In genomic region chr1:11822091-11822490, GRCh38 we compare ENCODE assay signal across 25 cellular contexts. TPM values are rescaled to one million over a fixed set of nuclear protein-coding genes. Genes with fewer than 3 reads are reported as not detected.
DNase-seq lines count a peak whose midpoint lies in the region; ATAC-seq and TF ChIP-seq lines count a peak whose summit lies in the region.
"Had no signal": no experiment of that assay in that cellular context is flagged by ENCODE, and none has a peak within 500 bp of the region (broad histone marks: within the 10 kb centered on the region; RNA-seq: fewer than 3 reads in every experiment).

No MANE protein-coding gene starts in this region.

- H3K27ac ChIP-seq in RWPE2 (ENCODE audit: poor library complexity, severe bottlenecking) (peak overlapping the region; percentile 67), psoas muscle (peak overlapping the region; percentile 19)
- H3K27ac ChIP-seq: adrenal gland, pancreas, thyroid gland had no signal

- no peaks in the 10 kb centered on the region for H3K9me3 Mint-ChIP-seq in activated CD8-positive, alpha-beta T cell treated with anti-CD3 and anti-CD28 coated beads for 36 hours
- H3K9me3 Mint-ChIP-seq: natural killer cell treated with Interleukin-12 subunit alpha and Interleukin-12 subunit beta and Interleukin-15 and Interleukin-18, amount 100 ng/mL, for 72 hours had no signal

- TF ChIP-seq CTCF in RWPE2 (IDR thresholded peaks at IDR 0.05; ENCODE audit: poor library complexity, severe bottlenecking): no peak
- TF ChIP-seq CTCF in choroid plexus epithelial cell (conservative IDR thresholded peaks at IDR 0.05; ENCODE audit: low read depth, low read length): no peak
- TF ChIP-seq CTCF in psoas muscle (IDR thresholded peaks at IDR 0.05): no peak
- no peak for TF ChIP-seq CTCF in activated CD8-positive, alpha-beta T cell treated with anti-CD3 and anti-CD28 coated beads for 36 hours (IDR thresholded peaks at IDR 0.05)

- H3K36me3 ChIP-seq in RWPE2 (ENCODE audit: low read depth) (peaks cover 90% of the 10 kb centered on the region), psoas muscle (ENCODE audit: insufficient read depth in 1 of 2, low read depth in 1 of 2) (peaks cover 13 to 98% of the 10 kb centered on the region in 2 donors)

- H3K4me3 ChIP-seq in RWPE2 (ENCODE audit: severe bottlenecking) (no peak overlapping the region), choroid plexus epithelial cell (ENCODE audit: low read depth, low read length) (no peak overlapping the region), psoas muscle (no peak overlapping the region)
- H3K4me3 ChIP-seq: adrenal gland, pancreas, thyroid gland had no signal

- 87 to 92% (median 88%) methylated on average over 3 of the region's 3 CpGs for WGBS in psoas muscle, 3 donors

- H3K27ac Mint-ChIP-seq in activated CD8-positive, alpha-beta T cell treated with anti-CD3 and anti-CD28 coated beads for 36 hours: no peak overlapping the region
- H3K27ac Mint-ChIP-seq: natural killer cell treated with Interleukin-12 subunit alpha and Interleukin-12 subunit beta and Interleukin-15 and Interleukin-18, amount 100 ng/mL, for 72 hours had no signal

- intact Hi-C loops in psoas muscle (cut with DNase I): no loop called here
- intact Hi-C loops in activated CD8-positive, alpha-beta T cell treated with anti-CD3 and anti-CD28 coated beads for 36 hours (cut with micrococcal nuclease): no loop called here

- no peaks in the 10 kb centered on the region for H3K9me3 ChIP-seq in RWPE2 (ENCODE audit: severe bottlenecking)
- no peaks in the 10 kb centered on the region for H3K9me3 ChIP-seq in psoas muscle
- H3K9me3 ChIP-seq: adrenal gland, Caco-2, pancreas, thyroid gland had no signal

- no peaks in the 10 kb centered on the region for H3K4me1 Mint-ChIP-seq in activated CD8-positive, alpha-beta T cell treated with anti-CD3 and anti-CD28 coated beads for 36 hours (ENCODE audit: low read depth)

- peak; percentile 49 for DNase-seq in EH (ENCODE audit: low read depth)
- DNase-seq in RWPE2 (ENCODE audit: low spot score): no peak
- peak; percentile 82 for DNase-seq in choroid plexus epithelial cell (ENCODE audit: low read depth)
- no peak for DNase-seq in psoas muscle
- DNase-seq in NCI-H2227 treated with DMSO at 0.1 percent for 48 hours (lab: John Stamatoyannopoulos, UW): no peak
- DNase-seq in activated CD8-positive, alpha-beta T cell treated with anti-CD3 and anti-CD28 coated beads for 36 hours: no peak
- DNase-seq in kidney glomerular epithelial cell (lab: John Stamatoyannopoulos, UW): no peak
- DNase-seq: activated CD4-positive, alpha-beta T cell treated with anti-CD3 and anti-CD28 coated beads, Interleukin-2, amount 50 U/mL, for 1 hour; activated CD8-positive, alpha-beta memory T cell treated with anti-CD3 and anti-CD28 coated beads, Interleukin-2, amount 50 U/mL, for 4 hours; activated effector memory CD4-positive, alpha-beta T cell treated with anti-CD3 and anti-CD28 coated beads, Interleukin-2, amount 50 U/mL, for 16 hours; adrenal gland; Caco-2; caudate nucleus; DND-41; erythroblast; NCI-H1436; pancreas; SHP77; stimulated activated CD4-positive, alpha-beta T cell treated with anti-CD3 and anti-CD28 coated beads, Interleukin-2, amount 100 ng/mL, for 24 hours; stimulated activated naive CD8-positive, alpha-beta T cell treated with anti-CD3 and anti-CD28 coated beads, Interleukin-15, Interleukin-2, amounts not matched to agents 100 U/mL and 50 U/mL, for 24 hours; thyroid gland had no signal

- POLR2A ChIA-PET in activated CD8-positive, alpha-beta T cell treated with anti-CD3 and anti-CD28 coated beads for 36 hours (lab: Charles Lee): interaction anchor here (1.1 to 2.1 kb wide), 2 partner anchors 86 to 88 kb away, joined by 3 to 9 read pairs; no protein-coding TSS in a partner anchor

- H3K27me3 ChIP-seq in RWPE2 (ENCODE audit: insufficient read depth, poor library complexity, severe bottlenecking) (no peaks in the 10 kb centered on the region), psoas muscle (ENCODE audit: insufficient read depth in 3 of 3, low read length in 2 of 3) (no peaks in the 10 kb centered on the region)
- H3K27me3 ChIP-seq: adrenal gland, pancreas, thyroid gland had no signal

- ATAC-seq in RWPE2 (ENCODE audit: low read depth) (no peak), psoas muscle (no peak), GM19452 (IDR thresholded peaks at IDR 0.05; ENCODE audit: unreplicated experiment) (no peak)
- ATAC-seq in activated CD8-positive, alpha-beta T cell treated with anti-CD3 and anti-CD28 coated beads for 36 hours: no peak
- ATAC-seq: natural killer cell treated with Interleukin-12 subunit alpha and Interleukin-12 subunit beta and Interleukin-15 and Interleukin-18, amount 100 ng/mL, for 72 hours; pancreas; stimulated activated naive CD8-positive, alpha-beta T cell treated with anti-CD3 and anti-CD28 coated beads, Interleukin-15, Interleukin-2, amounts not matched to agents 100 U/mL and 50 U/mL, for 24 hours had no signal

- H3K4me3 Mint-ChIP-seq in activated CD8-positive, alpha-beta T cell treated with anti-CD3 and anti-CD28 coated beads for 36 hours: no peak overlapping the region
- H3K4me3 Mint-ChIP-seq: natural killer cell treated with Interleukin-12 subunit alpha and Interleukin-12 subunit beta and Interleukin-15 and Interleukin-18, amount 100 ng/mL, for 72 hours had no signal

- H3K27me3 Mint-ChIP-seq in activated CD8-positive, alpha-beta T cell treated with anti-CD3 and anti-CD28 coated beads for 36 hours: no peaks in the 10 kb centered on the region
- H3K27me3 Mint-ChIP-seq: natural killer cell treated with Interleukin-12 subunit alpha and Interleukin-12 subunit beta and Interleukin-15 and Interleukin-18, amount 100 ng/mL, for 72 hours had no signal

- peaks cover 13% of the 10 kb centered on the region for H3K36me3 Mint-ChIP-seq in activated CD8-positive, alpha-beta T cell treated with anti-CD3 and anti-CD28 coated beads for 36 hours (ENCODE audit: low read depth)

- H3K4me1 ChIP-seq in RWPE2 (ENCODE audit: insufficient read depth, poor library complexity, severe bottlenecking) (peaks cover 10% of the 10 kb centered on the region), psoas muscle (no peaks in the 10 kb centered on the region)
- H3K4me1 ChIP-seq: adrenal gland, pancreas, thyroid gland had no signal

- CTCF ChIA-PET in activated CD8-positive, alpha-beta T cell treated with anti-CD3 and anti-CD28 coated beads for 36 hours (lab: Charles Lee): interaction anchor here (3.4 kb wide), 1 partner anchor 16 kb away, joined by 13 read pairs; no protein-coding TSS in a partner anchor

RNA-seq across cellular contexts. Expression of gene CLCN6, which starts 16.1 kb away (rescaled TPM):
- total RNA-seq in psoas muscle: 10 to 100 TPM in 1 of 4 donors, 1 to 10 TPM in 3; 5.5 to 17.5 (median 8.1) TPM
- 10 to 100 TPM in 1 of 3 donors, 1 to 10 TPM in 2; 6.0 to 12.0 (median 8.3) TPM for polyA plus RNA-seq in psoas muscle
- total RNA-seq in activated CD8-positive, alpha-beta T cell treated with anti-CD3 and anti-CD28 coated beads for 36 hours: 10 to 100 TPM; 10.8 to 12.2 TPM

RNA-seq across cellular contexts. Expression of gene MTHFR, which starts 16.3 kb away (rescaled TPM):
- total RNA-seq in psoas muscle: 10 to 100 TPM; 12.7 to 26.2 (median 17.6) TPM
- polyA plus RNA-seq in psoas muscle: 10 to 100 TPM in 1 of 3 donors, 1 to 10 TPM in 2; 5.8 to 21.7 (median 8.6) TPM
- total RNA-seq in activated CD8-positive, alpha-beta T cell treated with anti-CD3 and anti-CD28 coated beads for 36 hours: 1 to 10 TPM; 9.6 TPM

RNA-seq across cellular contexts. Expression of gene NPPA, which starts 25.5 kb away (rescaled TPM):
- 1 to 10 TPM in 2 of 4 donors, under 1 TPM in 2; 0.28 to 2.1 (median 0.92) TPM for total RNA-seq in psoas muscle
- 1 to 10 TPM in 1 of 3 donors, under 1 TPM in 2; 0.08 to 3.6 (median 0.13) TPM for polyA plus RNA-seq in psoas muscle
- total RNA-seq in activated CD8-positive, alpha-beta T cell treated with anti-CD3 and anti-CD28 coated beads for 36 hours: not detected
- total RNA-seq: adrenal gland; Caco-2; mesenteric fat pad; natural killer cell treated with Interleukin-12 subunit alpha and Interleukin-12 subunit beta and Interleukin-15 and Interleukin-18, amount 100 ng/mL, for 72 hours; T-helper 1 cell treated with Interleukin-12 subunit alpha and Interleukin-12 subunit beta and Interleukin-4 antibody, amounts not matched to agents 30 ng/mL and 1 ng/mL, for 36 hours; thyroid gland had no signal

RNA-seq across cellular contexts. Expression of gene NPPB, which starts 36.7 kb away (rescaled TPM):
- total RNA-seq in psoas muscle: under 1 TPM in 1 of 4 donors, not detected in 3; 0.39 TPM
- 1 to 10 TPM in 1 of 3 donors, under 1 TPM in 1, not detected in 1; 0.37 to 1.6 TPM for polyA plus RNA-seq in psoas muscle
- not detected for total RNA-seq in activated CD8-positive, alpha-beta T cell treated with anti-CD3 and anti-CD28 coated beads for 36 hours
- total RNA-seq: adrenal gland; mesenteric fat pad; natural killer cell treated with Interleukin-12 subunit alpha and Interleukin-12 subunit beta and Interleukin-15 and Interleukin-18, amount 100 ng/mL, for 72 hours; T-helper 1 cell treated with Interleukin-12 subunit alpha and Interleukin-12 subunit beta and Interleukin-4 antibody, amounts not matched to agents 30 ng/mL and 1 ng/mL, for 36 hours; thyroid gland had no signal

Comparison
In these comparisons a context has a peak if more than half of its experiments do, and no peak if none do; other contexts are left out.
1. DNase-seq: peak in EH (single experiment) and choroid plexus epithelial cell (single experiment); none in RWPE2 (single experiment), psoas muscle (0 of 2), NCI-H2227 treated with DMSO at 0.1 percent for 48 hours (single experiment), activated CD8-positive, alpha-beta T cell treated with anti-CD3 and anti-CD28 coated beads for 36 hours (single experiment) and kidney glomerular epithelial cell (single experiment).